Comparison of ENCODE assay signal across 1 cellular context in the genomic region with DNA sequence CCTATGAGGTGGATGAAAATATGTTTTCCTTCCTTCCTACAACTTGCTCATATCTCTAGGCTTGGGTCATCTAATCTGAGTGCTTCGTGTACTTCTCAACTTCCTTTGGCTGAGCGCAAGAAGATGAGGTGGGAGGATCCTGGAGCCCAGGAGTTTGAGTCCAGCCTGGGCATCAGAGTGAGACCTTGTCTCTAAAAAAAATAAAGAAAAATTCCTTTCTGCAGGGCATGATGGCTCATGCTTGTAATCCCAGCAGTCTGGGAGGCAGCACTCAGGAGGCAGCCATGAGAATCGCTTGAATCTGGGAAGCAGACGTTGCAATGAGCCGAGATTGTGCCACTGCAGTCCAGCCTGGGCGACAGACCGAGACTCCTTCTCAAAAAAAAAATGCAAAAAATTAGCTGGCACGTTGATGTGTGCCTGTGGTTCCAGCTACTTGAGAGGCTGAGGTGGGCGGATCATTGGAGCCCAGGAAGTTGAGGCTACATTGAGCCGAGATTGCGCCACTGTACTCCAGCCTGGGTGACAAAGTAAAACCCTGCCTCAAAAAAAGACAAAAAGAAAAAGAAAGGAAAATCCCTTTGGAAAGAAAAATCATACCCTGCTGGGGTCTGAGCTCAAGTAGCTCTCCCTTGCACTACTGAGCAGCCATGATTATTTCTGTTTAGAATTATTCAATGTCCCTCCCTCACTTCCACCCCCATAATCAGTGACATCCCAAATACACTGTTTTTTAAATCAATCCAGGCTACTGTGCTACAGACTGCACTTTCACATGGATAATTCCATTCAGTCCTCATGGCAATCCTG.
TF ChIP-seq lines count a peak whose summit lies in the region.

No MANE protein-coding gene starts in this region.

TF ChIP-seq in K562, 482 proteins besides CTCF, POLR2A, EP300 and RAD21 (continued from another document):
- TF ChIP-seq, protein P1, sequence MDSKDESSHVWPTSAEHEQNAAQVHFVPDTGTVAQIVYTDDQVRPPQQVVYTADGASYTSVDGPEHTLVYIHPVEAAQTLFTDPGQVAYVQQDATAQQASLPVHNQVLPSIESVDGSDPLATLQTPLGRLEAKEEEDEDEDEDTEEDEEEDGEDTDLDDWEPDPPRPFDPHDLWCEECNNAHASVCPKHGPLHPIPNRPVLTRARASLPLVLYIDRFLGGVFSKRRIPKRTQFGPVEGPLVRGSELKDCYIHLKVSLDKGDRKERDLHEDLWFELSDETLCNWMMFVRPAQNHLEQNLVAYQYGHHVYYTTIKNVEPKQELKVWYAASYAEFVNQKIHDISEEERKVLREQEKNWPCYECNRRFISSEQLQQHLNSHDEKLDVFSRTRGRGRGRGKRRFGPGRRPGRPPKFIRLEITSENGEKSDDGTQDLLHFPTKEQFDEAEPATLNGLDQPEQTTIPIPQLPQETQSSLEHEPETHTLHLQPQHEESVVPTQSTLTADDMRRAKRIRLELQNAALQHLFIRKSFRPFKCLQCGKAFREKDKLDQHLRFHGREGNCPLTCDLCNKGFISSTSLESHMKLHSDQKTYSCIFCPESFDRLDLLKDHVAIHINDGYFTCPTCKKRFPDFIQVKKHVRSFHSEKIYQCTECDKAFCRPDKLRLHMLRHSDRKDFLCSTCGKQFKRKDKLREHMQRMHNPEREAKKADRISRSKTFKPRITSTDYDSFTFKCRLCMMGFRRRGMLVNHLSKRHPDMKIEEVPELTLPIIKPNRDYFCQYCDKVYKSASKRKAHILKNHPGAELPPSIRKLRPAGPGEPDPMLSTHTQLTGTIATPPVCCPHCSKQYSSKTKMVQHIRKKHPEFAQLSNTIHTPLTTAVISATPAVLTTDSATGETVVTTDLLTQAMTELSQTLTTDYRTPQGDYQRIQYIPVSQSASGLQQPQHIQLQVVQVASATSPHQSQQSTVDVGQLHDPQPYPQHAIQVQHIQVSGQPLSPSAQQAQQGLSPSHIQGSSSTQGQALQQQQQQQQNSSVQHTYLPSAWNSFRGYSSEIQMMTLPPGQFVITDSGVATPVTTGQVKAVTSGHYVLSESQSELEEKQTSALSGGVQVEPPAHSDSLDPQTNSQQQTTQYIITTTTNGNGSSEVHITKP (IDR thresholded peaks at IDR 0.05; ENCODE audit: partially characterized antibody), result peak; percentile 94
- TF ChIP-seq NRF1 (conservative IDR thresholded peaks at IDR 0.05 in 1 of 2, IDR thresholded peaks at IDR 0.05 in 1 of 2) (peak in 1 of 2 experiments; percentile 23; a peak in 1 of 4 replicates), TRIM25 (IDR thresholded peaks at IDR 0.05; ENCODE audit: borderline replicate concordance) (no peak), CEBPG (CRISPR knock-in tag; IDR thresholded peaks at IDR 0.05) (no peak), CEBPG (tag; conservative IDR thresholded peaks at IDR 0.05 in 1 of 2, IDR thresholded peaks at IDR 0.05 in 1 of 2) (peak in 1 of 2 experiments; percentile 39; a peak in 3 of 4 replicates), PTBP1 (IDR thresholded peaks at IDR 0.05; ENCODE audit: low read depth, low read length) (no peak), NCOR1 (IDR thresholded peaks at IDR 0.05) (no peak), SMAD3 (CRISPR knock-in tag; conservative IDR thresholded peaks at IDR 0.05) (no peak), ZNF280B (CRISPR knock-in tag; IDR thresholded peaks at IDR 0.05) (no peak), CREM (IDR thresholded peaks at IDR 0.05; ENCODE audit: low read depth) (peak; percentile 28; the same call in 1 of the 2 replicates), HBP1 (CRISPR knock-in tag; IDR thresholded peaks at IDR 0.05) (no peak), NR4A1 (CRISPR knock-in tag; IDR thresholded peaks at IDR 0.05) (no peak), NR4A1 (tag; IDR thresholded peaks at IDR 0.05) (no peak), CEBPB (tag; IDR thresholded peaks at IDR 0.05) (peak; percentile 68), CHD4 (IDR thresholded peaks at IDR 0.05; ENCODE audit: insufficient read depth, insufficient replicate concordance, low read depth, low read length, poor library complexity, severe bottlenecking) (no peak), MTA3 (IDR thresholded peaks at IDR 0.05; ENCODE audit: borderline replicate concordance) (peak; percentile 37; the same call in 1 of the 2 replicates), SNIP1 (IDR thresholded peaks at IDR 0.05; ENCODE audit: low read depth) (no peak), ZC3H8 (IDR thresholded peaks at IDR 0.05) (no peak), FOXK2 (conservative IDR thresholded peaks at IDR 0.05 in 1 of 2, IDR thresholded peaks at IDR 0.05 in 1 of 2; ENCODE audit: low read depth in 2 of 2) (0 out of 4 replicates have a peak, but pooled peaks of 1 of the 2 experiments have one; percentile 26), EGR1 (conservative IDR thresholded peaks at IDR 0.05) (peak; percentile 46), ZNF780A (CRISPR knock-in tag; IDR thresholded peaks at IDR 0.05) (no peak)
- TF ChIP-seq, protein P2, sequence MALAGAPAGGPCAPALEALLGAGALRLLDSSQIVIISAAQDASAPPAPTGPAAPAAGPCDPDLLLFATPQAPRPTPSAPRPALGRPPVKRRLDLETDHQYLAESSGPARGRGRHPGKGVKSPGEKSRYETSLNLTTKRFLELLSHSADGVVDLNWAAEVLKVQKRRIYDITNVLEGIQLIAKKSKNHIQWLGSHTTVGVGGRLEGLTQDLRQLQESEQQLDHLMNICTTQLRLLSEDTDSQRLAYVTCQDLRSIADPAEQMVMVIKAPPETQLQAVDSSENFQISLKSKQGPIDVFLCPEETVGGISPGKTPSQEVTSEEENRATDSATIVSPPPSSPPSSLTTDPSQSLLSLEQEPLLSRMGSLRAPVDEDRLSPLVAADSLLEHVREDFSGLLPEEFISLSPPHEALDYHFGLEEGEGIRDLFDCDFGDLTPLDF (CRISPR knock-in tag; IDR thresholded peaks at IDR 0.05), result no peak
- TF ChIP-seq, protein P3, sequence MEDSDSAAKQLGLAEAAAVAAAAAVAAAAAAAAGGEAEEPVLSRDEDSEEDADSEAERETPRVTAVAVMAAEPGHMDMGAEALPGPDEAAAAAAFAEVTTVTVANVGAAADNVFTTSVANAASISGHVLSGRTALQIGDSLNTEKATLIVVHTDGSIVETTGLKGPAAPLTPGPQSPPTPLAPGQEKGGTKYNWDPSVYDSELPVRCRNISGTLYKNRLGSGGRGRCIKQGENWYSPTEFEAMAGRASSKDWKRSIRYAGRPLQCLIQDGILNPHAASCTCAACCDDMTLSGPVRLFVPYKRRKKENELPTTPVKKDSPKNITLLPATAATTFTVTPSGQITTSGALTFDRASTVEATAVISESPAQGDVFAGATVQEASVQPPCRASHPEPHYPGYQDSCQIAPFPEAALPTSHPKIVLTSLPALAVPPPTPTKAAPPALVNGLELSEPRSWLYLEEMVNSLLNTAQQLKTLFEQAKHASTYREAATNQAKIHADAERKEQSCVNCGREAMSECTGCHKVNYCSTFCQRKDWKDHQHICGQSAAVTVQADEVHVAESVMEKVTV (CRISPR knock-in tag; IDR thresholded peaks at IDR 0.05), result no peak
TF ChIP-seq in K562: peak in this region for 8.
